8 cellular contexts compared by ENCODE assay signal in genomic region chr12:125403145-125403789, GRCh38.
DNase-seq lines count a peak whose midpoint lies in the region; ATAC-seq, FAIRE-seq and TF ChIP-seq lines count a peak whose summit lies in the region.

No MANE protein-coding gene starts in this region.

- 16 to 26% (median 22%) methylated on average over 3 of the region's 3 CpGs for WGBS in heart left ventricle, 4 donors
- 12% methylated on average over 3 of the region's 3 CpGs for WGBS in right lobe of liver (ENCODE audit: insufficient coverage, low coverage, low lambda C conversion rate, missing lambda C conversion rate)

- peak; percentile 30 to 66 (median 58) for TF ChIP-seq CTCF in heart left ventricle (IDR thresholded peaks at IDR 0.05)
- peak; percentile 56 for TF ChIP-seq CTCF in astrocyte (IDR thresholded peaks at IDR 0.05; ENCODE audit: insufficient read depth, low read depth, low read length)
- peak; percentile 58 to 80 (median 74) for TF ChIP-seq CTCF in right lobe of liver (IDR thresholded peaks at IDR 0.05)

- no peaks in the 10 kb centered on the region for H3K4me1 Mint-ChIP-seq in astrocyte (ENCODE audit: low read depth, unreplicated experiment)

- no peaks in the 10 kb centered on the region for H3K79me2 ChIP-seq in astrocyte (ENCODE audit: insufficient read depth, low read length)

- no peak overlapping the region for H3K9ac ChIP-seq in astrocyte (ENCODE audit: low read length)

- intact Hi-C loops in heart left ventricle (cut with DNase I): loop anchor here (1.0 to 10.0 kb wide), 10 partner anchors 71 to 308 kb away; partner anchors contain the start of gene TMEM132B (in 3 of the 10)
- intact Hi-C loops in left cardiac atrium (cut with DNase I): loop anchor here (5.0 to 10.0 kb wide), 3 partner anchors 71 to 221 kb away; partner anchors contain the start of gene TMEM132B (in 1 of the 2)
- intact Hi-C loops in right lobe of liver (cut with DNase I): loop anchor here (10.0 kb wide), 2 partner anchors 68 to 78 kb away; no protein-coding TSS in a partner anchor

- FAIRE-seq in astrocyte (lab: Jason Lieb, UNC): no peak

- H3K4me3 ChIP-seq in heart left ventricle: no peak overlapping the region
- H3K4me3 ChIP-seq in astrocyte (ENCODE audit: insufficient read depth, low read depth, low read length): no peak overlapping the region
- H3K4me3 ChIP-seq in right lobe of liver: no peak overlapping the region

- H3K27ac Mint-ChIP-seq in astrocyte (ENCODE audit: unreplicated experiment): no peak overlapping the region

- H3K9me3 Mint-ChIP-seq in astrocyte (ENCODE audit: unreplicated experiment): peaks cover 19% of the 10 kb centered on the region

- H3K9me3 ChIP-seq in heart left ventricle (peaks cover 0 to 29% (median 5%) of the 10 kb centered on the region in 12 donors), astrocyte (ENCODE audit: insufficient read depth, low read depth, low read length) (peaks cover 9% of the 10 kb centered on the region), right lobe of liver (no peaks in the 10 kb centered on the region)

- no peak overlapping the region for H3K4me2 ChIP-seq in astrocyte (ENCODE audit: low read length)

- H3K36me3 ChIP-seq in heart left ventricle: no peaks in the 10 kb centered on the region
- H3K36me3 ChIP-seq in astrocyte (ENCODE audit: insufficient read depth, low read length): no peaks in the 10 kb centered on the region
- no peaks in the 10 kb centered on the region for H3K36me3 ChIP-seq in right lobe of liver

- no peak overlapping the region for H2AFZ ChIP-seq in astrocyte (ENCODE audit: low read depth, low read length)

- ATAC-seq in heart left ventricle (no peak), left cardiac atrium (no peak), right lobe of liver (peak; percentile 58 to 73 (median 69)), GM19455 (IDR thresholded peaks at IDR 0.05; ENCODE audit: unreplicated experiment) (no peak), GM19467 (IDR thresholded peaks at IDR 0.05; ENCODE audit: unreplicated experiment) (no peak)

- H3K27ac ChIP-seq in heart left ventricle: no peak overlapping the region
- no peak overlapping the region for H3K27ac ChIP-seq in astrocyte (ENCODE audit: low read depth, low read length)
- H3K27ac ChIP-seq in right lobe of liver: no peak overlapping the region

- peaks cover 15% of the 10 kb centered on the region for H3K27me3 Mint-ChIP-seq in astrocyte (ENCODE audit: low read depth, unreplicated experiment)

- peaks cover 0 to 25% (median 0%) of the 10 kb centered on the region in 9 donors for H3K27me3 ChIP-seq in heart left ventricle
- no peaks in the 10 kb centered on the region for H3K27me3 ChIP-seq in astrocyte (ENCODE audit: insufficient read depth, low read length)
- H3K27me3 ChIP-seq in right lobe of liver: no peaks in the 10 kb centered on the region

- no peaks in the 10 kb centered on the region for H4K20me1 ChIP-seq in astrocyte (ENCODE audit: insufficient read depth, low read length)

- H3K4me3 Mint-ChIP-seq in astrocyte (ENCODE audit: unreplicated experiment): no peak overlapping the region

- TF ChIP-seq POLR2A in heart left ventricle (IDR thresholded peaks at IDR 0.05): no peak
- TF ChIP-seq POLR2A in right lobe of liver (IDR thresholded peaks at IDR 0.05): no peak

- DNase-seq in heart left ventricle (no peak), left cardiac atrium (no peak), NCI-H2029 treated with DMSO at 0.1 percent for 48 hours (lab: John Stamatoyannopoulos, UW) (peak; percentile 36), astrocyte (ENCODE audit: low read depth) (no peak), right lobe of liver (no peak)
- no peak for DNase-seq in NK-92 treated with Interleukin-12 subunit alpha and Interleukin-12 subunit beta, amount 100 ng/mL, for 24 hours (lab: John Stamatoyannopoulos, UW)

- H3K4me1 ChIP-seq in heart left ventricle: no peaks in the 10 kb centered on the region
- H3K4me1 ChIP-seq in astrocyte (ENCODE audit: insufficient read depth, low read length): no peaks in the 10 kb centered on the region
- H3K4me1 ChIP-seq in right lobe of liver: no peaks in the 10 kb centered on the region

- peaks cover 2% of the 10 kb centered on the region for H3K36me3 Mint-ChIP-seq in astrocyte (ENCODE audit: low read depth, unreplicated experiment)

Comparison
In these comparisons a context has a peak if more than half of its experiments do, and no peak if none do; other contexts are left out.
1. ATAC-seq: peak in right lobe of liver (4 of 4); none in heart left ventricle (0 of 4), left cardiac atrium (0 of 2), GM19455 (single experiment) and GM19467 (single experiment).
2. Peak in every context shown above with its lines, with median percentiles within 50 percentile points of each other: CTCF ChIP-seq.